In genomic region chr6:4017847-4018193, GRCh38 we compare ENCODE assay signal across 8 cellular contexts.
A peak's percentile ranks its signal among the peaks of the same experiment; 100 is the strongest.
DNase-seq lines count a peak whose midpoint lies in the region; ATAC-seq, FAIRE-seq and TF ChIP-seq lines count a peak whose summit lies in the region.

No MANE protein-coding gene starts in this region.

- H3K27me3 ChIP-seq in left ventricle myocardium inferior (ENCODE audit: low read depth) (no peaks in the 10 kb centered on the region), small intestine (ENCODE audit: control insufficient read depth in 2 of 2, insufficient read depth in 2 of 2, low read length in 2 of 2) (no peaks in the 10 kb centered on the region)

- ATAC-seq in esophagus mucosa (no peak), HG03097 (IDR thresholded peaks at IDR 0.05; ENCODE audit: low FRiP score, unreplicated experiment) (no peak)

- H3K36me3 ChIP-seq in left ventricle myocardium inferior (no peaks in the 10 kb centered on the region), small intestine (ENCODE audit: control insufficient read depth in 2 of 2, insufficient read depth in 2 of 2, low read length in 2 of 2) (no peaks in the 10 kb centered on the region)

- H3K4me1 ChIP-seq in left ventricle myocardium inferior (peaks cover 64% of the 10 kb centered on the region), small intestine (ENCODE audit: control insufficient read depth in 2 of 2, insufficient read depth in 1 of 2, low read depth in 1 of 2, low read length in 1 of 2) (peaks cover 6 to 7% of the 10 kb centered on the region in 2 donors)

- H3K27ac ChIP-seq in left ventricle myocardium inferior (replicated peaks) (peak overlapping the region; percentile 98), small intestine (ENCODE audit: low read depth in 1 of 2, low read length in 1 of 2) (peak overlapping the region; percentile 99)

- intact Hi-C loops in left ventricle myocardium inferior (cut with micrococcal nuclease), result no loop called here
- intact Hi-C loops in cardiac septum (cut with DNase I), result no loop called here
- intact Hi-C loops in activated T-helper 1 cell treated with anti-CD3 and anti-CD28 coated beads, Interleukin-12 subunit alpha, Interleukin-12 subunit beta, Interleukin-2, Interleukin-4 antibody, amounts not matched to agents 30 ng/mL and 10 ng/mL and 1 ng/mL, durations not matched to agents 14 hours and 24 hours and 36 hours (cut with micrococcal nuclease), result loop anchor here (1.0 to 5.0 kb wide), 5 partner anchors 10 to 1253 kb away; partner anchors contain the start of genes FAM50B, FARS2, LYRM4 and WRNIP1

- H3K27ac Mint-ChIP-seq in activated T-helper 1 cell treated with anti-CD3 and anti-CD28 coated beads, Interleukin-12 subunit alpha, Interleukin-12 subunit beta, Interleukin-2, Interleukin-4 antibody, amounts not matched to agents 30 ng/mL and 10 ng/mL and 1 ng/mL, durations not matched to agents 14 hours and 24 hours and 36 hours, result peak overlapping the region; percentile 100

- H3K4me1 Mint-ChIP-seq in activated T-helper 1 cell treated with anti-CD3 and anti-CD28 coated beads, Interleukin-12 subunit alpha, Interleukin-12 subunit beta, Interleukin-2, Interleukin-4 antibody, amounts not matched to agents 30 ng/mL and 10 ng/mL and 1 ng/mL, durations not matched to agents 14 hours and 24 hours and 36 hours (ENCODE audit: low read depth), result peaks cover 60% of the 10 kb centered on the region

- TF ChIP-seq CTCF in left ventricle myocardium inferior (IDR thresholded peaks at IDR 0.05; ENCODE audit: borderline replicate concordance), result no peak

- 0 to 1% (median 0%) methylated on average over 8 of the region's 8 CpGs for WGBS in small intestine, 3 donors

- FAIRE-seq in small intestine (lab: Jason Lieb, UNC), result no peak

- peaks cover 23% of the 10 kb centered on the region for H3K36me3 Mint-ChIP-seq in activated T-helper 1 cell treated with anti-CD3 and anti-CD28 coated beads, Interleukin-12 subunit alpha, Interleukin-12 subunit beta, Interleukin-2, Interleukin-4 antibody, amounts not matched to agents 30 ng/mL and 10 ng/mL and 1 ng/mL, durations not matched to agents 14 hours and 24 hours and 36 hours (ENCODE audit: low read depth)

- H3K9me3 Mint-ChIP-seq in activated T-helper 1 cell treated with anti-CD3 and anti-CD28 coated beads, Interleukin-12 subunit alpha, Interleukin-12 subunit beta, Interleukin-2, Interleukin-4 antibody, amounts not matched to agents 30 ng/mL and 10 ng/mL and 1 ng/mL, durations not matched to agents 14 hours and 24 hours and 36 hours, result no peaks in the 10 kb centered on the region

- H3K27me3 Mint-ChIP-seq in activated T-helper 1 cell treated with anti-CD3 and anti-CD28 coated beads, Interleukin-12 subunit alpha, Interleukin-12 subunit beta, Interleukin-2, Interleukin-4 antibody, amounts not matched to agents 30 ng/mL and 10 ng/mL and 1 ng/mL, durations not matched to agents 14 hours and 24 hours and 36 hours (ENCODE audit: insufficient read depth), result no peaks in the 10 kb centered on the region

- no peaks in the 10 kb centered on the region for H3K9me3 ChIP-seq in left ventricle myocardium inferior (replicated peaks)
- H3K9me3 ChIP-seq in small intestine (ENCODE audit: control insufficient read depth, low read depth), result no peaks in the 10 kb centered on the region

- peak overlapping the region; percentile 99 for H3K4me3 Mint-ChIP-seq in activated T-helper 1 cell treated with anti-CD3 and anti-CD28 coated beads, Interleukin-12 subunit alpha, Interleukin-12 subunit beta, Interleukin-2, Interleukin-4 antibody, amounts not matched to agents 30 ng/mL and 10 ng/mL and 1 ng/mL, durations not matched to agents 14 hours and 24 hours and 36 hours

- peak overlapping the region; percentile 80 for H3K4me3 ChIP-seq in left ventricle myocardium inferior
- H3K4me3 ChIP-seq in iPS-11a (ENCODE audit: low read depth, low read length), result peak overlapping the region; percentile 78
- H3K4me3 ChIP-seq in small intestine (ENCODE audit: low read depth in 1 of 2, low read length in 2 of 2), result peak overlapping the region; percentile 51 to 82

- DNase-seq in left ventricle myocardium inferior (no peak), cardiac septum (ENCODE audit: low spot score) (no peak), NCI-H2029 (lab: John Stamatoyannopoulos, UW) (peak; percentile 69), small intestine (peak; percentile 58)
- DNase-seq in activated T-helper 1 cell treated with anti-CD3 and anti-CD28 coated beads, Interleukin-12 subunit alpha, Interleukin-12 subunit beta, Interleukin-2, Interleukin-4 antibody, amounts not matched to agents 30 ng/mL and 10 ng/mL and 1 ng/mL, durations not matched to agents 14 hours and 24 hours and 36 hours (ENCODE audit: low spot score), result no peak

Comparison
In these comparisons a context has a peak if more than half of its experiments do, and no peak if none do; other contexts are left out.
1. DNase-seq: peak in NCI-H2029 (single experiment) and small intestine (single experiment); none in left ventricle myocardium inferior (single experiment), cardiac septum (single experiment) and activated T-helper 1 cell treated with anti-CD3 and anti-CD28 coated beads, Interleukin-12 subunit alpha, Interleukin-12 subunit beta, Interleukin-2, Interleukin-4 antibody, amounts not matched to agents 30 ng/mL and 10 ng/mL and 1 ng/mL, durations not matched to agents 14 hours and 24 hours and 36 hours (single experiment).
2. Peak in every context shown above with its lines, with median percentiles within 50 percentile points of each other: H3K4me3 ChIP-seq.